ENCODE assay signal across 25 cellular contexts in genomic region chr16:27925612-27926011, GRCh38.
A peak's percentile ranks its signal among the peaks of the same experiment; 100 is the strongest.
DNase-seq lines count a peak whose midpoint lies in the region; ATAC-seq and TF ChIP-seq lines count a peak whose summit lies in the region.
"Had no signal": no experiment of that assay in that cellular context is flagged by ENCODE, and none has a peak within 500 bp of the region (broad histone marks: within the 10 kb centered on the region; RNA-seq: fewer than 3 reads in every experiment).

No MANE protein-coding gene starts in this region.

- H3K4me1 Mint-ChIP-seq in CD4-positive, alpha-beta T cell (ENCODE audit: low read depth) = no peaks in the 10 kb centered on the region
- H3K4me1 Mint-ChIP-seq: CD4-positive, alpha-beta memory T cell had no signal

- no peaks in the 10 kb centered on the region for H3K36me3 Mint-ChIP-seq in CD4-positive, alpha-beta T cell (ENCODE audit: low read depth)
- H3K36me3 Mint-ChIP-seq: CD4-positive, alpha-beta memory T cell had no signal

- no peak for ATAC-seq in right cardiac atrium
- no peak for ATAC-seq in CD4-positive, alpha-beta T cell (ENCODE audit: poor library complexity)
- ATAC-seq: K562, Panc1 had no signal

- no peaks in the 10 kb centered on the region for H4K20me1 ChIP-seq in smooth muscle cell (ENCODE audit: low read depth)
- H4K20me1 ChIP-seq: BLaER1 had no signal

- no peaks in the 10 kb centered on the region for H3K79me2 ChIP-seq in smooth muscle cell (ENCODE audit: low read depth)

- H3K4me1 ChIP-seq in right cardiac atrium (ENCODE audit: control insufficient read depth, insufficient read depth, low read length) (no peaks in the 10 kb centered on the region), smooth muscle cell (ENCODE audit: low read depth) (no peaks in the 10 kb centered on the region)
- H3K4me1 ChIP-seq: Caco-2 had no signal

- WGBS in right cardiac atrium = 69% methylated on average over 9 of the region's 9 CpGs
- WGBS in smooth muscle cell (ENCODE audit: low lambda C conversion rate) = 79% methylated on average over 9 of the region's 9 CpGs

- CTCF ChIA-PET in CD4-positive, alpha-beta T cell (lab: Charles Lee) = no interaction called here

- H3F3A ChIP-seq in smooth muscle cell (ENCODE audit: low read depth) = no peaks in the 10 kb centered on the region

- TF ChIP-seq CTCF in smooth muscle cell (IDR thresholded peaks at IDR 0.05; ENCODE audit: borderline replicate concordance, insufficient read depth, poor library complexity, severe bottlenecking) = no peak
- no peak for TF ChIP-seq CTCF in CD4-positive, alpha-beta T cell (IDR thresholded peaks at IDR 0.05)

- POLR2A ChIA-PET in CD4-positive, alpha-beta T cell (lab: Charles Lee) = no interaction called here

- H2AFZ ChIP-seq in smooth muscle cell (ENCODE audit: low read depth) = no peak overlapping the region

- DNase-seq in NCI-H2081 (lab: John Stamatoyannopoulos, UW) = peak; percentile 14 to 30
- DNase-seq in NCI-H2081 treated with DMSO at 0.1 percent for 48 hours (lab: John Stamatoyannopoulos, UW) = no peak
- DNase-seq in cardiac septum (ENCODE audit: low spot score) = peak; percentile 64
- no peak for DNase-seq in right cardiac atrium
- peak; percentile 85 for DNase-seq in NCI-H2171 treated with DMSO at 0.1 percent for 48 hours (lab: John Stamatoyannopoulos, UW)
- peak; percentile 65 for DNase-seq in posterior vena cava (ENCODE audit: low spot score)
- DNase-seq in smooth muscle cell (lab: John Stamatoyannopoulos, UW; ENCODE audit: unreplicated experiment) = no peak
- no peak for DNase-seq in CD4-positive, alpha-beta T cell
- DNase-seq: 8988T; ACHN; Caco-2; CD4-positive, alpha-beta memory T cell; DMS153; DND-41; H7; Kasumi-1; NCI-H1092 treated with DMSO at 0.1 percent for 48 hours; NCI-H146; NCI-H2029 treated with DMSO at 0.1 percent for 48 hours; NCI-H510A; SHP77 had no signal

- H3K4me3 Mint-ChIP-seq in CD4-positive, alpha-beta T cell = no peak overlapping the region
- H3K4me3 Mint-ChIP-seq: CD4-positive, alpha-beta memory T cell had no signal

- H3K9ac ChIP-seq in smooth muscle cell (ENCODE audit: low read depth) = no peak overlapping the region
- H3K9ac ChIP-seq: BLaER1 had no signal

- H3K27ac Mint-ChIP-seq in CD4-positive, alpha-beta T cell = no peak overlapping the region
- H3K27ac Mint-ChIP-seq: CD4-positive, alpha-beta memory T cell had no signal

- no peaks in the 10 kb centered on the region for H3K9me3 Mint-ChIP-seq in CD4-positive, alpha-beta T cell

- intact Hi-C loops in cardiac septum (cut with DNase I) = no loop called here
- intact Hi-C loops in right cardiac atrium (cut with DNase I) = no loop called here
- intact Hi-C loops in posterior vena cava (cut with DNase I) = no loop called here
- intact Hi-C loops in CD4-positive, alpha-beta T cell (cut with DNase I, micrococcal nuclease) = no loop called here

- no peak overlapping the region for H3K4me3 ChIP-seq in right cardiac atrium (ENCODE audit: low read length)
- H3K4me3 ChIP-seq in smooth muscle cell = no peak overlapping the region
- H3K4me3 ChIP-seq: BLaER1, K562 had no signal

- no peak overlapping the region for H3K27ac ChIP-seq in right cardiac atrium (ENCODE audit: low read length)
- H3K27ac ChIP-seq in smooth muscle cell (ENCODE audit: low read depth) = no peak overlapping the region
- H3K27ac ChIP-seq in CD4-positive, alpha-beta T cell (ENCODE audit: low read depth, low read length) = no peak overlapping the region
- H3K27ac ChIP-seq: BLaER1, RWPE1 had no signal

- peaks cover 71% of the 10 kb centered on the region for H3K27me3 Mint-ChIP-seq in CD4-positive, alpha-beta T cell

- no peaks in the 10 kb centered on the region for H3K36me3 ChIP-seq in smooth muscle cell (ENCODE audit: low read depth)
- H3K36me3 ChIP-seq: BLaER1 had no signal

- H3K4me2 ChIP-seq in smooth muscle cell = no peak overlapping the region
- H3K4me2 ChIP-seq: BLaER1 had no signal

- H3K9me3 ChIP-seq in right cardiac atrium (ENCODE audit: control insufficient read depth, low read length) (no peaks in the 10 kb centered on the region), smooth muscle cell (replicated peaks; ENCODE audit: low read depth) (no peaks in the 10 kb centered on the region)
- H3K9me3 ChIP-seq in CD4-positive, alpha-beta T cell (ENCODE audit: control insufficient read depth, low read length) = no peaks in the 10 kb centered on the region
- H3K9me3 ChIP-seq: BLaER1, Caco-2 had no signal

- no peaks in the 10 kb centered on the region for H3K27me3 ChIP-seq in right cardiac atrium (ENCODE audit: control insufficient read depth, insufficient read depth)
- H3K27me3 ChIP-seq in smooth muscle cell (ENCODE audit: low read depth) = no peaks in the 10 kb centered on the region
- H3K27me3 ChIP-seq in CD4-positive, alpha-beta T cell (ENCODE audit: control insufficient read depth, insufficient read depth, low read length) = peaks cover 1% of the 10 kb centered on the region
- H3K27me3 ChIP-seq: BLaER1 had no signal

Comparison
In these comparisons a context has a peak if more than half of its experiments do, and no peak if none do; other contexts are left out.
1. DNase-seq: peak in NCI-H2081 (2 of 2), cardiac septum (single experiment), NCI-H2171 treated with DMSO at 0.1 percent for 48 hours (single experiment) and posterior vena cava (single experiment); none in NCI-H2081 treated with DMSO at 0.1 percent for 48 hours (single experiment), right cardiac atrium (0 of 3), smooth muscle cell (single experiment) and CD4-positive, alpha-beta T cell (0 of 10).